1 cellular context compared by ENCODE assay signal in genomic region chr2:47072018-47072691, GRCh38.
TF ChIP-seq lines count a peak whose summit lies in the region.

No MANE protein-coding gene starts in this region.

TF ChIP-seq in GM23338, 12 proteins besides CTCF, POLR2A, EP300 and RAD21 (continued from another document):
- TF ChIP-seq REST (IDR thresholded peaks at IDR 0.05; ENCODE audit: unreplicated experiment) (no peak), JUNB (IDR thresholded peaks at IDR 0.05; ENCODE audit: unreplicated experiment) (no peak), ETS1 (IDR thresholded peaks at IDR 0.05) (no peak), NANOG (IDR thresholded peaks at IDR 0.05; ENCODE audit: borderline replicate concordance) (no peak)
